ENCODE assay signal across 8 cellular contexts in genomic region chr6:16320533-16321340, GRCh38.
DNase-seq lines count a peak whose midpoint lies in the region; ATAC-seq and TF ChIP-seq lines count a peak whose summit lies in the region.

No MANE protein-coding gene starts in this region.

- ATAC-seq in activated B cell treated with CpG ODN at 0.5 μM for 24 hours (ENCODE audit: low read depth) (no peak), esophagus mucosa (no peak), HG02852 (IDR thresholded peaks at IDR 0.05; ENCODE audit: unreplicated experiment) (no peak)

- no peak for TF ChIP-seq POLR2A in spleen (IDR thresholded peaks at IDR 0.05)

- H3K27ac ChIP-seq in cardiac muscle cell: peak overlapping the region; percentile 89
- peak overlapping the region; percentile 58 to 87 (median 75) for H3K27ac ChIP-seq in spleen

- WGBS in spleen, 5 donors: 78 to 91% (median 84%) methylated on average over 21 of the region's 21 CpGs

- no peak overlapping the region for H3K4me3 ChIP-seq in cardiac muscle cell
- H3K4me3 ChIP-seq in spleen: peak overlapping the region in 2 of 8 donors; percentile 17 to 53

- H3K27me3 ChIP-seq in cardiac muscle cell (no peaks in the 10 kb centered on the region), spleen (replicated peaks in 1 of 7) (no peaks in the 10 kb centered on the region)

- TF ChIP-seq CTCF in HFFc6 (IDR thresholded peaks at IDR 0.05) (no peak), activated B cell treated with CpG ODN at 0.5 μM for 24 hours (IDR thresholded peaks at IDR 0.05) (no peak), cardiac muscle cell (IDR thresholded peaks at IDR 0.05; ENCODE audit: low read depth, low read length) (no peak), spleen (IDR thresholded peaks at IDR 0.05 in 8 of 11, conservative IDR thresholded peaks at IDR 0.05 in 3 of 11) (no peak)

- no peaks in the 10 kb centered on the region for H3K9me3 Mint-ChIP-seq in HFFc6
- H3K9me3 Mint-ChIP-seq in activated B cell treated with CpG ODN at 0.5 μM for 24 hours: no peaks in the 10 kb centered on the region

- H3K4me1 Mint-ChIP-seq in HFFc6 (ENCODE audit: low read depth) (peaks cover 80% of the 10 kb centered on the region), activated B cell treated with CpG ODN at 0.5 μM for 24 hours (peaks cover 44% of the 10 kb centered on the region)

- H3K36me3 Mint-ChIP-seq in HFFc6 (ENCODE audit: low read depth) (peaks cover 5% of the 10 kb centered on the region), activated B cell treated with CpG ODN at 0.5 μM for 24 hours (ENCODE audit: low read depth) (no peaks in the 10 kb centered on the region)

- intact Hi-C loops in activated B cell treated with CpG ODN at 0.5 μM for 24 hours (cut with micrococcal nuclease): loop anchor here (1.0 kb wide), 1 partner anchor 15 kb away; no protein-coding TSS in a partner anchor
- intact Hi-C loops in spleen (cut with DNase I; ENCODE audit: low total_unique reads): no loop called here

- CTCF ChIA-PET in activated B cell treated with CpG ODN at 0.5 μM for 24 hours (lab: Charles Lee): interaction anchor here (0.7 to 6.3 kb wide), 6 partner anchors 12 to 450 kb away, joined by 3 to 50 read pairs (median 3); partner anchors contain the start of gene ATXN1

- H3K27ac Mint-ChIP-seq in HFFc6: peak overlapping the region; percentile 97
- H3K27ac Mint-ChIP-seq in activated B cell treated with CpG ODN at 0.5 μM for 24 hours: peak overlapping the region; percentile 13

- H3K9me3 ChIP-seq in cardiac muscle cell (ENCODE audit: low read depth) (no peaks in the 10 kb centered on the region), spleen (no peaks in the 10 kb centered on the region)

- POLR2A ChIA-PET in activated B cell treated with CpG ODN at 0.5 μM for 24 hours (lab: Charles Lee): interaction anchor here (0.7 to 1.2 kb wide), 2 partner anchors 11 to 442 kb away, joined by 3 to 4 read pairs; no protein-coding TSS in a partner anchor

- H3K27me3 Mint-ChIP-seq in HFFc6 (ENCODE audit: insufficient read depth) (peaks cover 2% of the 10 kb centered on the region; the same call in 1 of the 2 replicates), activated B cell treated with CpG ODN at 0.5 μM for 24 hours (no peaks in the 10 kb centered on the region)

- DNase-seq in HFFc6 (peak; percentile 32), activated B cell treated with CpG ODN at 0.5 μM for 24 hours (no peak), cardiac muscle cell (ENCODE audit: low read depth in 1 of 2, low spot score in 1 of 2) (peak in 1 of 2 donors; percentile 58), spleen (no peak), SW480 (ENCODE audit: low spot score) (no peak), GOT3 (lab: John Stamatoyannopoulos, UW) (no peak)

- H3K4me1 ChIP-seq in cardiac muscle cell (ENCODE audit: low read depth): peaks cover 22% of the 10 kb centered on the region
- peaks cover 0 to 79% (median 59%) of the 10 kb centered on the region in 6 donors for H3K4me1 ChIP-seq in spleen

- H3K4me3 Mint-ChIP-seq in HFFc6 (peak overlapping the region; percentile 89), activated B cell treated with CpG ODN at 0.5 μM for 24 hours (peak overlapping the region; percentile 9)

- H3K36me3 ChIP-seq in cardiac muscle cell: no peaks in the 10 kb centered on the region
- H3K36me3 ChIP-seq in spleen: peaks cover 0 to 23% (median 0%) of the 10 kb centered on the region in 6 donors
